ENCODE assay signal across 22 cellular contexts in genomic region chr21:15804247-15804985, GRCh38.
DNase-seq lines count a peak whose midpoint lies in the region; ATAC-seq, FAIRE-seq and TF ChIP-seq lines count a peak whose summit lies in the region.
"Had no signal": no experiment of that assay in that cellular context is flagged by ENCODE, and none has a peak within 500 bp of the region (broad histone marks: within the 10 kb centered on the region; RNA-seq: fewer than 3 reads in every experiment).

No MANE protein-coding gene starts in this region.

- H3K9me3 Mint-ChIP-seq in activated naive CD8-positive, alpha-beta T cell treated with anti-CD3 and anti-CD28 coated beads for 36 hours, result no peaks in the 10 kb centered on the region
- H3K9me3 Mint-ChIP-seq in activated naive CD8-positive, alpha-beta T cell treated with anti-CD3 and anti-CD28 coated beads, Interleukin-2, amount 50 U/mL, for 24 hours, result no peaks in the 10 kb centered on the region
- no peaks in the 10 kb centered on the region for H3K9me3 Mint-ChIP-seq in type B pancreatic cell
- H3K9me3 Mint-ChIP-seq: activated CD4-positive, alpha-beta memory T cell treated with anti-CD3 and anti-CD28 coated beads, Interleukin-2, amount 10 ng/mL, durations not matched to agents 7 days and 5 days had no signal

- no peaks in the 10 kb centered on the region for H3K36me3 ChIP-seq in kidney (ENCODE audit: control insufficient read depth in 1 of 2, insufficient read depth in 2 of 2, low read length in 2 of 2)
- H3K36me3 ChIP-seq: uterus had no signal

- no peak overlapping the region for H3K27ac ChIP-seq in kidney (ENCODE audit: low read depth in 2 of 2, low read length in 2 of 2)
- H3K27ac ChIP-seq: esophagus squamous epithelium, heart right ventricle, stomach, uterus, VCaP had no signal

- no peaks in the 10 kb centered on the region for H3K27me3 Mint-ChIP-seq in activated naive CD8-positive, alpha-beta T cell treated with anti-CD3 and anti-CD28 coated beads for 36 hours
- H3K27me3 Mint-ChIP-seq in activated naive CD8-positive, alpha-beta T cell treated with anti-CD3 and anti-CD28 coated beads, Interleukin-2, amount 50 U/mL, for 24 hours, result no peaks in the 10 kb centered on the region
- H3K27me3 Mint-ChIP-seq in type B pancreatic cell, result no peaks in the 10 kb centered on the region
- H3K27me3 Mint-ChIP-seq: activated CD4-positive, alpha-beta memory T cell treated with anti-CD3 and anti-CD28 coated beads, Interleukin-2, amount 10 ng/mL, durations not matched to agents 7 days and 5 days had no signal

- H3K4me1 ChIP-seq in kidney (ENCODE audit: control insufficient read depth in 1 of 2, insufficient read depth in 1 of 2, low read depth in 1 of 2, low read length in 2 of 2), result no peaks in the 10 kb centered on the region
- H3K4me1 ChIP-seq: esophagus squamous epithelium, uterus had no signal

- no peak overlapping the region for H3K9ac ChIP-seq in kidney (ENCODE audit: low read length in 2 of 2)

- no peak overlapping the region for H3K4me3 ChIP-seq in kidney (ENCODE audit: low read length in 2 of 2)
- H3K4me3 ChIP-seq: esophagus squamous epithelium, heart right ventricle, stomach, uterus had no signal

- H3K4me1 Mint-ChIP-seq in activated naive CD8-positive, alpha-beta T cell treated with anti-CD3 and anti-CD28 coated beads for 36 hours, result peaks cover 17% of the 10 kb centered on the region
- H3K4me1 Mint-ChIP-seq in activated naive CD8-positive, alpha-beta T cell treated with anti-CD3 and anti-CD28 coated beads, Interleukin-2, amount 50 U/mL, for 24 hours, result peaks cover 8% of the 10 kb centered on the region
- no peaks in the 10 kb centered on the region for H3K4me1 Mint-ChIP-seq in type B pancreatic cell (ENCODE audit: unreplicated experiment)
- H3K4me1 Mint-ChIP-seq: activated CD4-positive, alpha-beta memory T cell treated with anti-CD3 and anti-CD28 coated beads, Interleukin-2, amount 10 ng/mL, durations not matched to agents 7 days and 5 days had no signal

- H3K9me3 ChIP-seq in kidney (ENCODE audit: control insufficient read depth in 1 of 2, low read length in 2 of 2), result no peaks in the 10 kb centered on the region
- H3K9me3 ChIP-seq: esophagus squamous epithelium, stomach, uterus had no signal

- DNase-seq in activated naive CD8-positive, alpha-beta T cell treated with anti-CD3 and anti-CD28 coated beads for 36 hours, result no peak
- no peak for DNase-seq in activated naive CD8-positive, alpha-beta T cell treated with anti-CD3 and anti-CD28 coated beads, Interleukin-2, amount 50 U/mL, for 24 hours
- DNase-seq in kidney, result no peak
- DNase-seq in type B pancreatic cell (ENCODE audit: extremely low spot score, unreplicated experiment), result no peak
- DNase-seq in dermis blood vessel endothelial cell, result no peak
- no peak for DNase-seq in DMS 273 treated with DMSO at 0.1 percent for 48 hours (lab: John Stamatoyannopoulos, UW)
- DNase-seq: activated CD4-positive, alpha-beta memory T cell treated with anti-CD3 and anti-CD28 coated beads, Interleukin-2, amount 10 ng/mL, durations not matched to agents 7 days and 5 days; COR-L47; effector CD4-positive, alpha-beta T cell; esophagus squamous epithelium; heart right ventricle; MM.1S; NCI-H2107; NCI-H526 treated with DMSO at 0.1 percent for 48 hours; right cardiac atrium; stomach; uterus had no signal

- FAIRE-seq in TTC549 (lab: Jason Lieb, UNC), result peak; percentile 85
- peak; percentile 73 for FAIRE-seq in kidney (lab: Jason Lieb, UNC)
- FAIRE-seq: HepG2, keratinocyte had no signal

- H3K4me3 Mint-ChIP-seq in activated naive CD8-positive, alpha-beta T cell treated with anti-CD3 and anti-CD28 coated beads for 36 hours, result no peak overlapping the region
- H3K4me3 Mint-ChIP-seq in activated naive CD8-positive, alpha-beta T cell treated with anti-CD3 and anti-CD28 coated beads, Interleukin-2, amount 50 U/mL, for 24 hours, result no peak overlapping the region
- H3K4me3 Mint-ChIP-seq in type B pancreatic cell, result no peak overlapping the region
- H3K4me3 Mint-ChIP-seq: activated CD4-positive, alpha-beta memory T cell treated with anti-CD3 and anti-CD28 coated beads, Interleukin-2, amount 10 ng/mL, durations not matched to agents 7 days and 5 days had no signal

- ATAC-seq in activated naive CD8-positive, alpha-beta T cell treated with anti-CD3 and anti-CD28 coated beads, Interleukin-2, amount 50 U/mL, for 24 hours, result no peak
- no peak for ATAC-seq in GM18870 (IDR thresholded peaks at IDR 0.05; ENCODE audit: unreplicated experiment)
- ATAC-seq: HepG2, right cardiac atrium had no signal

- TF ChIP-seq CTCF in kidney (IDR thresholded peaks at IDR 0.05; ENCODE audit: borderline replicate concordance, extremely low read depth, insufficient read depth), result no peak
- TF ChIP-seq CTCF in type B pancreatic cell (conservative IDR thresholded peaks at IDR 0.05), result no peak

- intact Hi-C loops in kidney (cut with DNase I), result no loop called here

- H3K36me3 Mint-ChIP-seq in activated naive CD8-positive, alpha-beta T cell treated with anti-CD3 and anti-CD28 coated beads for 36 hours, result peaks cover 36% of the 10 kb centered on the region
- peaks cover 45% of the 10 kb centered on the region for H3K36me3 Mint-ChIP-seq in activated naive CD8-positive, alpha-beta T cell treated with anti-CD3 and anti-CD28 coated beads, Interleukin-2, amount 50 U/mL, for 24 hours (ENCODE audit: low read depth)
- peaks cover 37% of the 10 kb centered on the region for H3K36me3 Mint-ChIP-seq in type B pancreatic cell

- peak overlapping the region; percentile 31 for H3K27ac Mint-ChIP-seq in activated naive CD8-positive, alpha-beta T cell treated with anti-CD3 and anti-CD28 coated beads for 36 hours
- H3K27ac Mint-ChIP-seq in activated naive CD8-positive, alpha-beta T cell treated with anti-CD3 and anti-CD28 coated beads, Interleukin-2, amount 50 U/mL, for 24 hours, result no peak overlapping the region
- H3K27ac Mint-ChIP-seq in type B pancreatic cell, result peak overlapping the region; percentile 31
- H3K27ac Mint-ChIP-seq: activated CD4-positive, alpha-beta memory T cell treated with anti-CD3 and anti-CD28 coated beads, Interleukin-2, amount 10 ng/mL, durations not matched to agents 7 days and 5 days had no signal
